Comparison of ENCODE assay signal across 8 cellular contexts in the genomic region with DNA sequence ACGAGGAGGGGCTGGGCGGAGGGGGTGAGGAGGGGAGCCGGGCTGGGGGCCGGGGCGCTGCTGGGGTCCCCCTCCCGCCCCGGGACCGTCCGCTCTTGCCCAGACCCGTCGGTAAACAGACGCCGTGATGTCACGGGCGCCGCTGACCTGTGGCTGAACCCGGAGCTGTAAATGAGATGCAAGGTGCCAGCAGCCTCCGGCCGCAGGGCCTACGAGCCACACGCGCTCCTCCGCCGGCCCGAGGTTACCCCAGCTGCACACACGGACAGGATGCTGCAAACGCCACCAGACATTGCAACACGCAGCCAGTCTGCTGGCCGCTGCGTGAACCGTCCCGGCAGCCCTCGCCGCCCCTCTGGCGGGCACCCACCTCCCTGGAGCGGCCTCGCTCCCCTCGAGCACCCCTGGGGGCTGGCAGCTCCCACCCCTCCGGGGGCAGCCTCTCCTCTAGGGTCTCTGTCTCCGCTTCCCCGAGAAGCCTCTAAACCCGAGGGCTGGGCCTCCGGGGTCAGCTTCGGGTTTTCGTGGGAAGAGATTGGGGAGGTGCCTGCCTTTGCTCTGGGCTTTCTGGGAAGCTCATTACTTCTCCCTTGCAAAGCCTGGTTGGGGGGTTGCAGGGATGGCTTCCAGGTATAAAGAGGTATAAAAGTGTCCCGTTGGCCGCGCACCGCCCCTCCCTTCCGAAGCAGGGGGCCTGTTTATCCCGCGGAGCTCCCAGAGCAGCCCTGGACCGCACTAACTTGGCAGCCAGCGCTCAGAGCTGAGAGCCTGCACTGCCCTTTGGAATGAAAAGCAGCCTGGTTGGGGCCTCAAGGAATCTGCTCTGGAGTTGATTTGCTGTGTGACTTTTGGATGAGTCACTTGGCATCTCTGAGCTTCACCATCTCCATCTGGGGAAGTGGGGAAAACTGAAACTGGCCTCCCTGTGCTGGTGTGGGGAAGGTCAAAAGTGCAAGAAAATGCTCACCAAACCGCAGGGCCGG. TPM values are rescaled to one million over a fixed set of nuclear protein-coding genes. Genes with fewer than 3 reads are reported as not detected.
DNase-seq lines count a peak whose midpoint lies in the region; ATAC-seq and TF ChIP-seq lines count a peak whose summit lies in the region.

No MANE protein-coding gene starts in this region.

- no peak for TF ChIP-seq CTCF in GM13976 (IDR thresholded peaks at IDR 0.05; ENCODE audit: borderline replicate concordance, control extremely low read depth, extremely low read depth, insufficient read depth, missing control alignments)
- no peak for TF ChIP-seq CTCF in adrenal gland (IDR thresholded peaks at IDR 0.05)
- TF ChIP-seq CTCF in heart left ventricle (IDR thresholded peaks at IDR 0.05) = no peak
- TF ChIP-seq CTCF in ovary (IDR thresholded peaks at IDR 0.05) = no peak

- peak; percentile 31 to 76 (median 73) for ATAC-seq in heart left ventricle
- ATAC-seq in HG03469 (IDR thresholded peaks at IDR 0.05; ENCODE audit: unreplicated experiment) = no peak

- TF ChIP-seq POLR2A in adrenal gland (IDR thresholded peaks at IDR 0.05) (no peak), heart left ventricle (IDR thresholded peaks at IDR 0.05) (peak in 1 of 2 donors; percentile 17), ovary (IDR thresholded peaks at IDR 0.05) (no peak)

- H3K27me3 ChIP-seq in adrenal gland (no peaks in the 10 kb centered on the region), heart left ventricle (no peaks in the 10 kb centered on the region), ovary (no peaks in the 10 kb centered on the region)

- TF ChIP-seq EP300 in ovary (IDR thresholded peaks at IDR 0.05) = no peak

- peak overlapping the region in 1 of 4 donors; percentile 2 for H3K4me3 ChIP-seq in adrenal gland
- peak overlapping the region in 11 of 12 donors; percentile 14 to 56 (median 42) for H3K4me3 ChIP-seq in heart left ventricle
- peak overlapping the region; percentile 21 for H3K4me3 ChIP-seq in ovary

- H3K27ac ChIP-seq in adrenal gland (peak overlapping the region; percentile 42 to 89 (median 65)), heart left ventricle (peak overlapping the region; percentile 84 to 99 (median 90)), ovary (peak overlapping the region; percentile 15 to 93)

- DNase-seq in GM13976 (ENCODE audit: low spot score) (peak; percentile 58), HuH-7 (ENCODE audit: low spot score) (peak; percentile 67), adrenal gland (peak; percentile 60 to 91 (median 83)), heart left ventricle (peak; percentile 82 to 95 (median 92)), ovary (peak; percentile 85 to 92 (median 86)), COR-L47 (lab: John Stamatoyannopoulos, UW) (no peak)
- no peak for DNase-seq in activated CD4-positive, alpha-beta T cell treated with anti-CD3 and anti-CD28 coated beads, Interleukin-2, amount 50 U/mL, for 4 hours

- H3K4me1 ChIP-seq in adrenal gland (replicated peaks in 1 of 2) (peaks cover 16 to 61% of the 10 kb centered on the region in 2 donors), heart left ventricle (peaks cover 14 to 100% (median 89%) of the 10 kb centered on the region in 12 donors), ovary (ENCODE audit: insufficient read depth) (peaks cover 38% of the 10 kb centered on the region)

- 22 to 60% (median 38%) methylated on average over 17 to 56 of the region's 56 CpGs for WGBS in adrenal gland, 4 donors
- 6 to 21% (median 8%) methylated on average over 26 to 56 of the region's 56 CpGs for WGBS in heart left ventricle, 4 donors
- 1 to 10% (median 3%) methylated on average over 47 to 56 of the region's 56 CpGs for WGBS in ovary, 3 donors

- intact Hi-C loops in adrenal gland (cut with DNase I) (no loop called here), heart left ventricle (cut with DNase I) (loop anchor here in 5 of 10 donors (1.0 to 10.0 kb wide), 3 partner anchors 20 to 121 kb away; no protein-coding TSS in a partner anchor), ovary (cut with DNase I) (loop anchor here in 2 of 4 donors (5.0 to 10.0 kb wide), 3 partner anchors 49 to 121 kb away; no protein-coding TSS in a partner anchor)

- in situ Hi-C loops in GM13976 (cut with MboI; ENCODE audit: low sequenced_read_pairs, unreplicated experiment) = no loop called here

- H3K9me3 ChIP-seq in adrenal gland (replicated peaks in 1 of 3) (no peaks in the 10 kb centered on the region), heart left ventricle (no peaks in the 10 kb centered on the region), ovary (no peaks in the 10 kb centered on the region)

- no peaks in the 10 kb centered on the region for H3K36me3 ChIP-seq in adrenal gland (replicated peaks in 1 of 2)
- H3K36me3 ChIP-seq in heart left ventricle = no peaks in the 10 kb centered on the region
- H3K36me3 ChIP-seq in ovary = no peaks in the 10 kb centered on the region

RNA-seq across cellular contexts. Expression of a gene that starts 21.9 kb away (rescaled TPM):
- total RNA-seq in adrenal gland (10 to 100 TPM; 15.3 to 72.4 (median 41.3) TPM), heart left ventricle (10 to 100 TPM; 28.6 to 84.0 (median 59.9) TPM), ovary (10 to 100 TPM; 25.8 to 92.3 (median 57.8) TPM)
- polyA plus RNA-seq in adrenal gland (10 to 100 TPM in 2 of 3 donors, 1 to 10 TPM in 1; 7.7 to 44.2 (median 44.2) TPM), heart left ventricle (100 to 1,000 TPM in 1 of 2 donors, 10 to 100 TPM in 1; 39.7 to 102 TPM), ovary (10 to 100 TPM; 32.5 to 33.8 TPM)

RNA-seq across cellular contexts. Expression of a gene that starts 47.8 kb away (rescaled TPM):
- total RNA-seq in adrenal gland = not detected
- under 1 TPM in 2 of 3 donors, not detected in 1; 0.10 to 0.16 TPM for polyA plus RNA-seq in adrenal gland
- not detected for total RNA-seq in heart left ventricle
- polyA plus RNA-seq in heart left ventricle = not detected
- not detected for total RNA-seq in ovary
- under 1 TPM in 1 of 2 donors, not detected in 1; 0.38 TPM for polyA plus RNA-seq in ovary

Comparison
In these comparisons a context has a peak if more than half of its experiments do, and no peak if none do; other contexts are left out.
1. DNase-seq: peak in GM13976 (single experiment), HuH-7 (single experiment), adrenal gland (7 of 7), heart left ventricle (5 of 5) and ovary (5 of 5); none in COR-L47 (single experiment) and activated CD4-positive, alpha-beta T cell treated with anti-CD3 and anti-CD28 coated beads, Interleukin-2, amount 50 U/mL, for 4 hours (0 of 2).
2. Peak in every context shown above with its lines, with median percentiles within 50 percentile points of each other: H3K27ac ChIP-seq.